In the genomic region with DNA sequence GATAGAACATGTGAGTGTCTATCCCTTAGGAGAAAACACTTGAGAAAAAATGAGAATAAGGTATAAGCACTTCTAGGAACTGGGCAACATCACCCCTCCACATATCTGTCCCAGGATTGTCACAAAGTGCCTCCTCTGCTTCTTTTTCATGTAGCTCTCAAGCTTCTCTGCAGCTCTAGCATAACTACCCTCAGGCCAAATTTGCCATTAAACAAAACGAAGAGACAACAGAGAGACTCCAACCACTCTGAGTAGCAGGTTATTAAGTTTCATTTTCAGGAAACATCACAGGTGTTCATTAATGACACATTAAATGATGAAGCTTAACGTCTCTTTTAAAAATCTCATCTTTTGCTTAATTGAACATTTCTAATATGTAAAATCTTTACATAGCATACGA, we compare ENCODE assay signal across 16 cellular contexts.
"Had no signal": no experiment of that assay in that cellular context is flagged by ENCODE, and none has a peak within 500 bp of the region (broad histone marks: within the 10 kb centered on the region; RNA-seq: fewer than 3 reads in every experiment).

No MANE protein-coding gene starts in this region.

- H3K27ac ChIP-seq: gastrocnemius medialis, heart left ventricle, left lung, sigmoid colon, testis had no signal

- H3K4me1 ChIP-seq: gastrocnemius medialis, heart left ventricle, left lung, sigmoid colon, testis had no signal

- H3K36me3 ChIP-seq: gastrocnemius medialis, heart left ventricle, left lung, sigmoid colon had no signal

- DNase-seq: activated CD4-positive, alpha-beta memory T cell treated with anti-CD3 and anti-CD28 coated beads for 36 hours; activated CD4-positive, alpha-beta T cell treated with anti-CD3 and anti-CD28 coated beads for 36 hours; activated naive CD4-positive, alpha-beta T cell; activated naive CD8-positive, alpha-beta T cell treated with anti-CD3 and anti-CD28 coated beads for 36 hours; activated T-cell treated with anti-CD3 and anti-CD28 coated beads for 4 hours; amniotic stem cell; effector CD4-positive, alpha-beta T cell; gastrocnemius medialis; heart left ventricle; kidney; left lung; sigmoid colon; stimulated activated CD4-positive, alpha-beta T cell treated with anti-CD3 and anti-CD28 coated beads, Interleukin-4, amount 100 ng/mL, for 24 hours; testis had no signal

- H3K27me3 ChIP-seq: gastrocnemius medialis, heart left ventricle, left lung, sigmoid colon, testis had no signal

- H3K4me3 ChIP-seq: gastrocnemius medialis, heart left ventricle, left lung, sigmoid colon, testis had no signal

- H3K9me3 ChIP-seq: gastrocnemius medialis, heart left ventricle, left lung, sigmoid colon, testis had no signal

- ATAC-seq: activated CD4-positive, alpha-beta T cell treated with anti-CD3 and anti-CD28 coated beads for 36 hours; esophagus mucosa; gastrocnemius medialis; heart left ventricle; left lung; stimulated activated effector memory CD8-positive, alpha-beta T cell treated with anti-CD3 and anti-CD28 coated beads, Interleukin-12 subunit alpha, Interleukin-12 subunit beta, amount 100 ng/mL, for 72 hours had no signal
